Comparison of ENCODE assay signal across 17 cellular contexts in genomic region chr2:231362785-231363184, GRCh38. TPM values are rescaled to one million over a fixed set of nuclear protein-coding genes. Genes with fewer than 3 reads are reported as not detected.
DNase-seq lines count a peak whose midpoint lies in the region; ATAC-seq and TF ChIP-seq lines count a peak whose summit lies in the region.
"Had no signal": no experiment of that assay in that cellular context is flagged by ENCODE, and none has a peak within 500 bp of the region (broad histone marks: within the 10 kb centered on the region; RNA-seq: fewer than 3 reads in every experiment).

No MANE protein-coding gene starts in this region.

- no peak overlapping the region for H3K4me3 Mint-ChIP-seq in activated CD4-positive, alpha-beta T cell treated with anti-CD3 and anti-CD28 coated beads, Interleukin-2, amount 10 ng/mL, durations not matched to agents 7 days and 5 days
- H3K4me3 Mint-ChIP-seq in endodermal cell: no peak overlapping the region
- H3K4me3 Mint-ChIP-seq: CD4-positive, alpha-beta T cell had no signal

- H3K36me3 ChIP-seq in endodermal cell (ENCODE audit: control insufficient read depth, insufficient read depth, low read length): peaks cover 4% of the 10 kb centered on the region
- H3K36me3 ChIP-seq in vagina: no peaks in the 10 kb centered on the region

- POLR2A ChIA-PET in activated CD4-positive, alpha-beta T cell treated with anti-CD3 and anti-CD28 coated beads, Interleukin-2, amount 10 ng/mL, durations not matched to agents 7 days and 5 days (lab: Charles Lee): no interaction called here

- H3K27me3 Mint-ChIP-seq in activated CD4-positive, alpha-beta T cell treated with anti-CD3 and anti-CD28 coated beads, Interleukin-2, amount 10 ng/mL, durations not matched to agents 7 days and 5 days: no peaks in the 10 kb centered on the region
- no peaks in the 10 kb centered on the region for H3K27me3 Mint-ChIP-seq in endodermal cell (ENCODE audit: insufficient read depth)
- H3K27me3 Mint-ChIP-seq: CD4-positive, alpha-beta T cell; progenitor cell of endocrine pancreas had no signal

- no peaks in the 10 kb centered on the region for H3K27me3 ChIP-seq in endodermal cell (ENCODE audit: control insufficient read depth, insufficient read depth, low read length, poor library complexity, severe bottlenecking)
- H3K27me3 ChIP-seq in vagina: no peaks in the 10 kb centered on the region
- H3K27me3 ChIP-seq: foreskin keratinocyte, SJSA1 had no signal

- H3K9me3 ChIP-seq in endodermal cell (ENCODE audit: control insufficient read depth, low read length) (no peaks in the 10 kb centered on the region), vagina (no peaks in the 10 kb centered on the region)
- H3K9me3 ChIP-seq: SJSA1 had no signal

- H3K27ac Mint-ChIP-seq in activated CD4-positive, alpha-beta T cell treated with anti-CD3 and anti-CD28 coated beads, Interleukin-2, amount 10 ng/mL, durations not matched to agents 7 days and 5 days: peak overlapping the region; percentile 73
- no peak overlapping the region for H3K27ac Mint-ChIP-seq in endodermal cell
- H3K27ac Mint-ChIP-seq: CD4-positive, alpha-beta T cell; progenitor cell of endocrine pancreas had no signal

- H3K36me3 Mint-ChIP-seq in activated CD4-positive, alpha-beta T cell treated with anti-CD3 and anti-CD28 coated beads, Interleukin-2, amount 10 ng/mL, durations not matched to agents 7 days and 5 days (ENCODE audit: low read depth): no peaks in the 10 kb centered on the region
- H3K36me3 Mint-ChIP-seq in endodermal cell (ENCODE audit: low read depth): peaks cover 7% of the 10 kb centered on the region

- no peak for DNase-seq in activated CD4-positive, alpha-beta T cell treated with anti-CD3 and anti-CD28 coated beads, Interleukin-2, amount 10 ng/mL, durations not matched to agents 7 days and 5 days
- no peak for DNase-seq in activated CD4-positive, alpha-beta T cell treated with anti-CD3 and anti-CD28 coated beads, Interleukin-2, amount 50 U/mL, for 48 hours
- DNase-seq in MV-4-11 (lab: John Stamatoyannopoulos, UW) (peak; percentile 61), endodermal cell (peak; percentile 57), sciatic nerve (ENCODE audit: low spot score) (peak; percentile 36), vagina (ENCODE audit: extremely low spot score in 2 of 2) (no peak), SIG-M5 (lab: John Stamatoyannopoulos, UW) (no peak)
- DNase-seq in activated CD4-positive, alpha-beta T cell treated with anti-CD3 and anti-CD28 coated beads for 4 hours: no peak
- DNase-seq: activated naive CD4-positive, alpha-beta T cell treated with Interleukin-2 at 50 U/mL for 16 hours; CD4-positive, alpha-beta T cell; foreskin keratinocyte; MM.1S; NCI-H2107; trophoblast cell had no signal

- ATAC-seq in sciatic nerve: peak; percentile 5
- ATAC-seq: foreskin keratinocyte had no signal

- H3K4me3 ChIP-seq in endodermal cell (ENCODE audit: low read length) (no peak overlapping the region), vagina (no peak overlapping the region)
- H3K4me3 ChIP-seq: SJSA1 had no signal

- WGBS in endodermal cell (ENCODE audit: insufficient coverage in 1 of 2, insufficient read length in 1 of 2), 2 experiments: 90 to 95% methylated on average over 4 to 7 of the region's 7 CpGs

- TF ChIP-seq CTCF in endodermal cell (conservative IDR thresholded peaks at IDR 0.05) (no peak), vagina (IDR thresholded peaks at IDR 0.05) (no peak)

- H3K4me1 ChIP-seq in endodermal cell (ENCODE audit: control insufficient read depth, insufficient read depth, low read length) (peaks cover 12% of the 10 kb centered on the region), vagina (peaks cover 14% of the 10 kb centered on the region)
- H3K4me1 ChIP-seq: foreskin keratinocyte had no signal

- peaks cover 15% of the 10 kb centered on the region for H3K4me1 Mint-ChIP-seq in activated CD4-positive, alpha-beta T cell treated with anti-CD3 and anti-CD28 coated beads, Interleukin-2, amount 10 ng/mL, durations not matched to agents 7 days and 5 days
- peaks cover 17% of the 10 kb centered on the region for H3K4me1 Mint-ChIP-seq in endodermal cell

- no peaks in the 10 kb centered on the region for H3K9me3 Mint-ChIP-seq in activated CD4-positive, alpha-beta T cell treated with anti-CD3 and anti-CD28 coated beads, Interleukin-2, amount 10 ng/mL, durations not matched to agents 7 days and 5 days
- H3K9me3 Mint-ChIP-seq in endodermal cell: no peaks in the 10 kb centered on the region
- H3K9me3 Mint-ChIP-seq: CD4-positive, alpha-beta T cell had no signal

- no peak overlapping the region for H3K9ac ChIP-seq in endodermal cell (ENCODE audit: extremely low read depth, low read length, poor library complexity, severe bottlenecking)

- CTCF ChIA-PET in activated CD4-positive, alpha-beta T cell treated with anti-CD3 and anti-CD28 coated beads, Interleukin-2, amount 10 ng/mL, durations not matched to agents 7 days and 5 days (lab: Charles Lee): interaction anchor here (1.2 to 2.1 kb wide), 3 partner anchors 9 to 20 kb away, joined by 4 to 7 read pairs (median 4); no protein-coding TSS in a partner anchor

- TF ChIP-seq POLR2A in vagina (IDR thresholded peaks at IDR 0.05): no peak

- intact Hi-C loops in sciatic nerve (cut with DNase I) (no loop called here), vagina (cut with DNase I) (no loop called here)

- no peak overlapping the region for H3K27ac ChIP-seq in endodermal cell (ENCODE audit: low read depth, low read length)
- H3K27ac ChIP-seq in vagina: no peak overlapping the region
- H3K27ac ChIP-seq: 22Rv1, foreskin keratinocyte, SJSA1 had no signal

RNA-seq across cellular contexts. Expression of gene B3GNT7, which starts 32.7 kb away (rescaled TPM):
- not detected for total RNA-seq in activated CD4-positive, alpha-beta T cell treated with anti-CD3 and anti-CD28 coated beads, Interleukin-2, amount 10 ng/mL, durations not matched to agents 7 days and 5 days
- total RNA-seq in endodermal cell (10 to 100 TPM; 13.0 to 32.3 TPM), sciatic nerve (4.2 TPM), vagina (7.1 TPM)
- polyA plus RNA-seq in endodermal cell (2013, experiment 1 of 2): 5.7 TPM
- 3.7 TPM for polyA plus RNA-seq in endodermal cell (2013, experiment 2 of 2)
- total RNA-seq: SJSA1 had no signal

Comparison
In these comparisons a context has a peak if more than half of its experiments do, and no peak if none do; other contexts are left out.
1. DNase-seq: peak in MV-4-11 (single experiment), endodermal cell (single experiment) and sciatic nerve (single experiment); none in activated CD4-positive, alpha-beta T cell treated with anti-CD3 and anti-CD28 coated beads, Interleukin-2, amount 10 ng/mL, durations not matched to agents 7 days and 5 days (single experiment), activated CD4-positive, alpha-beta T cell treated with anti-CD3 and anti-CD28 coated beads, Interleukin-2, amount 50 U/mL, for 48 hours (0 of 2), activated CD4-positive, alpha-beta T cell treated with anti-CD3 and anti-CD28 coated beads for 4 hours (0 of 2), vagina (0 of 2) and SIG-M5 (single experiment).